23 cellular contexts compared by ENCODE assay signal in the genomic region with DNA sequence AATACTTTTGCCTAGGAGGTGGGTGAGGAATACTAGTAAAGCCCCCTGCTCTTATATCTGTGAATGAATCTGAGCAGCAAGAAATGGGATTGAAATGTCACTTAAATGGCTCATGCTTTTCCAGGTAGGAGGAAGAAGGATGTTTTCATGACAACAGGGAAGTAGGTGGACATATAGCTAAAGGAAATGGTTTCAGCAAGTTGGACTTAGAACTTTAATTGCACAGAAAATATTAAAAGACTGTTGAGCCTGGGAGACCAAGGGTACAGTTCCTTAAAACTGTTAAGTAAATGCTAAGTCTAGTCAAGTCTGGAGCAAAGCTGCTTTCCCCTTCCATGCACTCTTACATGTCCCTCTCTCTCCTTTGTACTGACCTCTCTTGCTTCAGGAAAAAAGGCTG.
"Had no signal": no experiment of that assay in that cellular context is flagged by ENCODE, and none has a peak within 500 bp of the region (broad histone marks: within the 10 kb centered on the region; RNA-seq: fewer than 3 reads in every experiment).

No MANE protein-coding gene starts in this region.

- H3K4me1 Mint-ChIP-seq: activated naive CD8-positive, alpha-beta T cell treated with anti-CD3 and anti-CD28 coated beads for 36 hours; central memory CD8-positive, alpha-beta T cell; naive B cell; stimulated activated naive B cell treated with anti-CD40 and anti-IgM and Interleukin-4, amounts not matched to agents 10 μg/mL and 1 μg/mL and 100 μg/mL, for 72 hours; T-cell had no signal

- H3K27me3 ChIP-seq: gastroesophageal sphincter, sigmoid colon, upper lobe of left lung had no signal

- ATAC-seq: activated T-cell treated with anti-CD3 and anti-CD28 coated beads, Interleukin-2, amount 50 U/mL, for 4 hours; effector memory CD8-positive, alpha-beta T cell; esophagus mucosa; gastroesophageal sphincter; stimulated activated naive B cell treated with anti-CD40 and anti-IgM and Interleukin-4, amounts not matched to agents 10 μg/mL and 1 μg/mL and 100 μg/mL, for 72 hours; T-cell had no signal

- H3K27ac ChIP-seq: dorsolateral prefrontal cortex, gastroesophageal sphincter, sigmoid colon, upper lobe of left lung, WERI-Rb-1 had no signal

- H3K4me3 ChIP-seq: dorsolateral prefrontal cortex, gastroesophageal sphincter, sigmoid colon, upper lobe of left lung had no signal

- H3K36me3 ChIP-seq: gastroesophageal sphincter, sigmoid colon, upper lobe of left lung, WERI-Rb-1 had no signal

- H3K9me3 Mint-ChIP-seq: activated naive CD8-positive, alpha-beta T cell treated with anti-CD3 and anti-CD28 coated beads for 36 hours; activated T-cell treated with anti-CD3 and anti-CD28 coated beads, Interleukin-2, amount 50 U/mL, for 4 hours; naive B cell; neural crest cell; stimulated activated naive B cell treated with anti-CD40 and anti-IgM and Interleukin-4, amounts not matched to agents 10 μg/mL and 1 μg/mL and 100 μg/mL, for 72 hours; T-cell; T-helper 2 cell treated with Interferon-gamma antibody and Interleukin-4, amounts not matched to agents 5 μg/mL and 100 μg/mL, for 36 hours had no signal

- DNase-seq: activated CD4-positive, alpha-beta T cell treated with anti-CD3 and anti-CD28 coated beads, Interleukin-2, amount 50 U/mL, for 4 hours; activated CD8-positive, alpha-beta memory T cell treated with anti-CD3 and anti-CD28 coated beads, Interleukin-2, amount 50 U/mL, for 48 hours; activated naive CD4-positive, alpha-beta T cell treated with Interleukin-2 at 50 U/mL for 16 hours; activated naive CD8-positive, alpha-beta T cell treated with anti-CD3 and anti-CD28 coated beads for 36 hours; activated T-cell treated with anti-CD3 and anti-CD28 coated beads, Interleukin-2, amount 50 U/mL, for 4 hours; dorsolateral prefrontal cortex; effector memory CD8-positive, alpha-beta T cell; head of caudate nucleus; naive B cell; retina; sigmoid colon; stimulated activated CD4-positive, alpha-beta T cell treated with anti-CD3 and anti-CD28 coated beads, Interleukin-2, amount 100 ng/mL, for 48 hours; stimulated activated CD8-positive, alpha-beta memory T cell treated with anti-CD3 and anti-CD28 coated beads, Interleukin-4, amount 100 ng/mL, for 48 hours; stimulated activated naive B cell treated with anti-CD40 and anti-IgM and Interleukin-4, amounts not matched to agents 10 μg/mL and 1 μg/mL and 100 μg/mL, for 72 hours; T-cell; upper lobe of left lung; WERI-Rb-1 had no signal

- H3K27ac Mint-ChIP-seq: activated naive CD8-positive, alpha-beta T cell treated with anti-CD3 and anti-CD28 coated beads for 36 hours; effector memory CD8-positive, alpha-beta T cell; naive B cell; progenitor cell of endocrine pancreas; stimulated activated naive B cell treated with anti-CD40 and anti-IgM and Interleukin-4, amounts not matched to agents 10 μg/mL and 1 μg/mL and 100 μg/mL, for 72 hours; T-cell; T-helper 2 cell treated with Interferon-gamma antibody and Interleukin-4, amounts not matched to agents 5 μg/mL and 100 μg/mL, for 36 hours had no signal

- H3K4me3 Mint-ChIP-seq: activated naive CD8-positive, alpha-beta T cell treated with anti-CD3 and anti-CD28 coated beads for 36 hours; activated T-cell treated with anti-CD3 and anti-CD28 coated beads, Interleukin-2, amount 50 U/mL, for 4 hours; central memory CD8-positive, alpha-beta T cell; effector memory CD8-positive, alpha-beta T cell; naive B cell; neural crest cell; stimulated activated naive B cell treated with anti-CD40 and anti-IgM and Interleukin-4, amounts not matched to agents 10 μg/mL and 1 μg/mL and 100 μg/mL, for 72 hours; T-cell; T-helper 2 cell treated with Interferon-gamma antibody and Interleukin-4, amounts not matched to agents 5 μg/mL and 100 μg/mL, for 36 hours had no signal

- H3K36me3 Mint-ChIP-seq: activated naive CD8-positive, alpha-beta T cell treated with anti-CD3 and anti-CD28 coated beads for 36 hours; naive B cell; stimulated activated naive B cell treated with anti-CD40 and anti-IgM and Interleukin-4, amounts not matched to agents 10 μg/mL and 1 μg/mL and 100 μg/mL, for 72 hours; T-cell had no signal

- H3K27me3 Mint-ChIP-seq: central memory CD8-positive, alpha-beta T cell; effector memory CD8-positive, alpha-beta T cell had no signal

- H3K9me3 ChIP-seq: gastroesophageal sphincter, sigmoid colon, upper lobe of left lung had no signal
